In genomic region chr4:61385302-61385701, GRCh38 we compare ENCODE assay signal across 17 cellular contexts.
"Had no signal": no experiment of that assay in that cellular context is flagged by ENCODE, and none has a peak within 500 bp of the region (broad histone marks: within the 10 kb centered on the region; RNA-seq: fewer than 3 reads in every experiment).

No MANE protein-coding gene starts in this region.

- H3K4me3 ChIP-seq: hepatocyte, lung, mucosa of descending colon, upper lobe of left lung, uterus had no signal

- H3K9me3 ChIP-seq: mucosa of descending colon, tibial artery, upper lobe of left lung, uterus had no signal

- H3K79me2 ChIP-seq: hepatocyte had no signal

- H3K4me2 ChIP-seq: hepatocyte had no signal

- DNase-seq: effector memory CD8-positive, alpha-beta T cell; foreskin keratinocyte; left colon; left ventricle myocardium superior; mucosa of descending colon; naive thymus-derived CD8-positive, alpha-beta T cell; posterior cingulate gyrus; right cardiac atrium; stimulated activated CD4-positive, alpha-beta T cell treated with anti-CD3 and anti-CD28 coated beads, Interleukin-4, amount 100 ng/mL, for 1 hour; stimulated activated CD8-positive, alpha-beta memory T cell treated with anti-CD3 and anti-CD28 coated beads, Interleukin-4, amount 100 ng/mL, for 48 hours; stimulated activated naive CD8-positive, alpha-beta T cell treated with anti-CD3 and anti-CD28 coated beads, Interleukin-15, Interleukin-2, amounts not matched to agents 100 U/mL and 50 U/mL, for 24 hours; tibial artery; upper lobe of left lung; uterus had no signal

- H3K36me3 ChIP-seq: tibial artery, upper lobe of left lung, uterus had no signal

- H2AFZ ChIP-seq: hepatocyte had no signal

- ATAC-seq: effector memory CD8-positive, alpha-beta T cell; foreskin keratinocyte; left colon; left ventricle myocardium superior; mucosa of descending colon; naive thymus-derived CD8-positive, alpha-beta T cell; right cardiac atrium; stimulated activated effector memory CD8-positive, alpha-beta T cell treated with anti-CD3 and anti-CD28 coated beads, Interleukin-12 subunit alpha, Interleukin-12 subunit beta, amount 100 ng/mL, for 72 hours; stimulated activated naive CD8-positive, alpha-beta T cell treated with anti-CD3 and anti-CD28 coated beads, Interleukin-15, Interleukin-2, amounts not matched to agents 100 U/mL and 50 U/mL, for 24 hours had no signal

- H3K27me3 ChIP-seq: foreskin keratinocyte, hepatocyte, tibial artery, upper lobe of left lung, uterus had no signal

- H3K27ac ChIP-seq: foreskin keratinocyte, hepatocyte, tibial artery, upper lobe of left lung, uterus had no signal

- H3K4me1 ChIP-seq: foreskin keratinocyte, upper lobe of left lung, uterus had no signal
